Comparison of ENCODE assay signal across 24 cellular contexts in genomic region chr11:1913271-1914060, GRCh38. TPM values are rescaled to one million over a fixed set of nuclear protein-coding genes. Genes with fewer than 3 reads are reported as not detected.
"Had no signal": no experiment of that assay in that cellular context is flagged by ENCODE, and none has a peak within 500 bp of the region (broad histone marks: within the 10 kb centered on the region; RNA-seq: fewer than 3 reads in every experiment).

No MANE protein-coding gene starts in this region.

- H3K27ac Mint-ChIP-seq: activated T-cell treated with anti-CD3 and anti-CD28 coated beads, Interleukin-2, amount 50 U/mL, for 24 hours; activated T-helper 2 cell treated with anti-CD3 and anti-CD28 coated beads, Interferon-gamma antibody, Interleukin-2, Interleukin-4, amounts not matched to agents 10 μg/mL and 5 μg/mL and 100 μg/mL, durations not matched to agents 14 hours and 24 hours and 36 hours; memory B cell; stimulated activated memory B cell treated with anti-CD40 and anti-IgM and Interleukin-4, amounts not matched to agents 10 μg/mL and 1 μg/mL and 100 μg/mL, for 72 hours had no signal

- H3K27me3 ChIP-seq: right lobe of liver, transverse colon, uterus had no signal

- H3K4me2 ChIP-seq: smooth muscle cell had no signal

- H3K36me3 Mint-ChIP-seq: memory B cell; natural killer cell treated with Interleukin-12 subunit alpha and Interleukin-12 subunit beta and Interleukin-15 and Interleukin-18, amount 100 ng/mL, for 72 hours; stimulated activated memory B cell treated with anti-CD40 and anti-IgM and Interleukin-4, amounts not matched to agents 10 μg/mL and 1 μg/mL and 100 μg/mL, for 72 hours had no signal

- H3K9me3 ChIP-seq: right lobe of liver, transverse colon, uterus had no signal

- H3K4me1 ChIP-seq: foreskin keratinocyte, right lobe of liver, transverse colon, uterus had no signal

- DNase-seq: activated CD4-positive, CD25-positive, alpha-beta regulatory T cell treated with anti-CD3 and anti-CD28 coated beads, Interleukin-2, amount 50 U/mL, for 72 hours; activated CD8-positive, alpha-beta memory T cell treated with anti-CD3 and anti-CD28 coated beads for 24 hours; activated CD8-positive, alpha-beta memory T cell treated with anti-CD3 and anti-CD28 coated beads, Interleukin-2, amount 50 U/mL, for 4 hours; activated naive CD4-positive, alpha-beta T cell treated with Interleukin-2 at 50 U/mL for 16 hours; activated T-cell treated with anti-CD3 and anti-CD28 coated beads, Interleukin-2, amount 50 U/mL, for 24 hours; amygdala; cerebellar nuclear complex; effector CD8-positive, alpha-beta T cell; erythroblast; foreskin keratinocyte; hippocampal formation; nucleus accumbens; right lobe of liver; stimulated activated CD4-positive, alpha-beta T cell treated with anti-CD3 and anti-CD28 coated beads, Interleukin-15, amount 100 ng/mL, for 24 hours; T-helper 1 cell; transverse colon; uterus; WERI-Rb-1 had no signal

- H3K27ac ChIP-seq: foreskin keratinocyte, right lobe of liver, transverse colon, WERI-Rb-1 had no signal

- H3K9me3 Mint-ChIP-seq: activated T-cell treated with anti-CD3 and anti-CD28 coated beads, Interleukin-2, amount 50 U/mL, for 24 hours; activated T-helper 2 cell treated with anti-CD3 and anti-CD28 coated beads, Interferon-gamma antibody, Interleukin-2, Interleukin-4, amounts not matched to agents 10 μg/mL and 5 μg/mL and 100 μg/mL, durations not matched to agents 14 hours and 24 hours and 36 hours; memory B cell; natural killer cell treated with Interleukin-12 subunit alpha and Interleukin-12 subunit beta and Interleukin-15 and Interleukin-18, amount 100 ng/mL, for 72 hours; stimulated activated memory B cell treated with anti-CD40 and anti-IgM and Interleukin-4, amounts not matched to agents 10 μg/mL and 1 μg/mL and 100 μg/mL, for 72 hours had no signal

- ATAC-seq: foreskin keratinocyte; natural killer cell treated with Interleukin-12 subunit alpha and Interleukin-12 subunit beta and Interleukin-15 and Interleukin-18, amount 100 ng/mL, for 72 hours; right lobe of liver; stimulated activated memory B cell treated with anti-CD40 and anti-IgM and Interleukin-4, amounts not matched to agents 10 μg/mL and 1 μg/mL and 100 μg/mL, for 72 hours had no signal

- H3K4me3 Mint-ChIP-seq: activated T-cell treated with anti-CD3 and anti-CD28 coated beads, Interleukin-2, amount 50 U/mL, for 24 hours; memory B cell; natural killer cell treated with Interleukin-12 subunit alpha and Interleukin-12 subunit beta and Interleukin-15 and Interleukin-18, amount 100 ng/mL, for 72 hours; stimulated activated memory B cell treated with anti-CD40 and anti-IgM and Interleukin-4, amounts not matched to agents 10 μg/mL and 1 μg/mL and 100 μg/mL, for 72 hours had no signal

- H3K4me3 ChIP-seq: right lobe of liver, smooth muscle cell, transverse colon, uterus had no signal

- H3K36me3 ChIP-seq: right lobe of liver, transverse colon, uterus, WERI-Rb-1 had no signal

RNA-seq across cellular contexts. Expression of gene TNNT3, which starts 6.0 kb away (rescaled TPM):
- polyA plus RNA-seq: foreskin keratinocyte had no signal

RNA-seq across cellular contexts. Expression of gene PRR33, which starts 21.8 kb away (rescaled TPM):
- polyA plus RNA-seq: foreskin keratinocyte, liver, smooth muscle cell had no signal
